ENCODE assay signal across 1 cellular context in the genomic region with DNA sequence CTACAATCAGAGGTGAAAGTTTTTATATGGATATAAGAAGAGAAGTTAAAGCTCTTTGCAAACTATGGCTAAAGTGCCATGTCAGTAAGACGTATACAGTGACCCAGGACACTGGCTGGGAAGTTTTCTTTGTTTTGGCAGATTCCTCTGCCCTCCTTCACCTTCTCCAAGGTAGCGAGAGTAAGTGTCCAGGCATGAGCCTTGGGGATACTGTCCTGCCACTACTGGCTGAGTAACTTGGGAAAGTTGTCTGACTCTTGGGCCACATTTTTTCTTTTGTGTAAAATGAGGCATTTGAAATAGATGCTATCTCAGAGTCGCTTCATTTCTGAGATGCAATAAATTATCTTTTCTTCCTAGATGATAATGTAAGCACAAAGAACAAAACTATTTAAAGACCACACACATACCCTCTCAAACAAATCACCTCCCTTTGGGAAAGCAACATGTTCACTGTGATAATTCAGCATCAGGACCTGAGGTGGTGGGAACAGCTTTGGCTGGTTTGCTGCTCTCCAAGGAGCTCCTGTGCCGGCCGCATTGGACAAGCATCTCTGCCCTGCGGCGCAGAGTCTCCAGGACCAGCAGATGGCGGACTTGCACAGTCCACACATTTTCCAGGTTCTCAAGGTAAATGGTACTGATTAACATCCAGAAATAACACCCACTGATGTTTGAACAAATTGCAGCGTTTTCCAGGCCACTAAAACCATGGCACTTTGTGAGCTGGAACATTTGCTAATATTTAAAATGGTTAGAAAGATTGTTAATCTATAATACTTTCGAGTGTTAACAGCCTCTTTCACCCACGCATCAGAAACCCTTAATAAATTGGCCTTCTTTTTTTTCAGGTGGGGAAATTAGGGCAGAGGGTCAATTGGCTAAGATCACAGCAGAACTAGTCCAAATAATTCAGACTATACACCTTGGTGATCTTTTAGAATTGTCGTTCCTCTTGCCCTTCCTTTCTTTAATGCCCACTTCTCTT.
A peak's percentile ranks its signal among the peaks of the same experiment; 100 is the strongest.
TF ChIP-seq lines count a peak whose summit lies in the region.

No MANE protein-coding gene starts in this region.

TF ChIP-seq in HepG2, 621 proteins besides CTCF, POLR2A, EP300 and RAD21 (continued from another document and continues in another):
- TF ChIP-seq, protein P1, sequence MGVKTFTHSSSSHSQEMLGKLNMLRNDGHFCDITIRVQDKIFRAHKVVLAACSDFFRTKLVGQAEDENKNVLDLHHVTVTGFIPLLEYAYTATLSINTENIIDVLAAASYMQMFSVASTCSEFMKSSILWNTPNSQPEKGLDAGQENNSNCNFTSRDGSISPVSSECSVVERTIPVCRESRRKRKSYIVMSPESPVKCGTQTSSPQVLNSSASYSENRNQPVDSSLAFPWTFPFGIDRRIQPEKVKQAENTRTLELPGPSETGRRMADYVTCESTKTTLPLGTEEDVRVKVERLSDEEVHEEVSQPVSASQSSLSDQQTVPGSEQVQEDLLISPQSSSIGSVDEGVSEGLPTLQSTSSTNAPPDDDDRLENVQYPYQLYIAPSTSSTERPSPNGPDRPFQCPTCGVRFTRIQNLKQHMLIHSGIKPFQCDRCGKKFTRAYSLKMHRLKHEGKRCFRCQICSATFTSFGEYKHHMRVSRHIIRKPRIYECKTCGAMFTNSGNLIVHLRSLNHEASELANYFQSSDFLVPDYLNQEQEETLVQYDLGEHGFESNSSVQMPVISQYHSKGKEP (CRISPR knock-in tag; IDR thresholded peaks at IDR 0.05), result no peak
- TF ChIP-seq HES4 (CRISPR knock-in tag; IDR thresholded peaks at IDR 0.05; ENCODE audit: borderline replicate concordance) (no peak), HNRNPUL1 (IDR thresholded peaks at IDR 0.05; ENCODE audit: low read depth, low read length) (no peak), RBAK (CRISPR knock-in tag; IDR thresholded peaks at IDR 0.05) (no peak), SUZ12 (IDR thresholded peaks at IDR 0.05; ENCODE audit: low read depth, low read length) (no peak), ZNF207 (IDR thresholded peaks at IDR 0.05; ENCODE audit: borderline replicate concordance) (no peak), ZKSCAN1 (IDR thresholded peaks at IDR 0.05; ENCODE audit: low read length) (0 out of 2 replicates have a peak, but pooled peaks have one; percentile 24), ZNF484 (CRISPR knock-in tag; IDR thresholded peaks at IDR 0.05; ENCODE audit: borderline replicate concordance, low read depth) (no peak), MTA3 (CRISPR knock-in tag; IDR thresholded peaks at IDR 0.05) (no peak), NCOA1 (CRISPR knock-in tag; IDR thresholded peaks at IDR 0.05) (no peak), ZNF577 (CRISPR knock-in tag; IDR thresholded peaks at IDR 0.05; ENCODE audit: borderline replicate concordance, low read depth) (no peak), ERF (CRISPR knock-in tag; IDR thresholded peaks at IDR 0.05) (peak; percentile 70; the same call in 1 of the 2 replicates), ATF7 (IDR thresholded peaks at IDR 0.05) (no peak), ATF7 (CRISPR knock-in tag; IDR thresholded peaks at IDR 0.05) (no peak), ARNT2 (CRISPR knock-in tag; IDR thresholded peaks at IDR 0.05; ENCODE audit: low read depth) (peak; percentile 56; the same call in 1 of the 2 replicates), BORCS8-MEF2B (CRISPR knock-in tag; IDR thresholded peaks at IDR 0.05) (no peak), BCL6 (CRISPR knock-in tag; IDR thresholded peaks at IDR 0.05) (peak; percentile 39; the same call in 1 of the 2 replicates), ZNF772 (CRISPR knock-in tag; IDR thresholded peaks at IDR 0.05) (no peak), ZNF605 (CRISPR knock-in tag; IDR thresholded peaks at IDR 0.05) (no peak), ZNF790 (CRISPR knock-in tag; IDR thresholded peaks at IDR 0.05; ENCODE audit: borderline replicate concordance) (no peak), GATAD1 (CRISPR knock-in tag; IDR thresholded peaks at IDR 0.05) (peak; percentile 58; the same call in 1 of the 2 replicates), ZBTB21 (CRISPR knock-in tag; IDR thresholded peaks at IDR 0.05) (peak; percentile 50; the same call in 1 of the 2 replicates), CENPT (CRISPR knock-in tag; IDR thresholded peaks at IDR 0.05; ENCODE audit: low read depth) (no peak), JARID2 (CRISPR knock-in tag; IDR thresholded peaks at IDR 0.05; ENCODE audit: insufficient replicate concordance) (peak; percentile 78), ZFP1 (CRISPR knock-in tag; IDR thresholded peaks at IDR 0.05) (no peak), MED8 (CRISPR knock-in tag; IDR thresholded peaks at IDR 0.05; ENCODE audit: insufficient replicate concordance) (peak; percentile 17), DPF2 (CRISPR knock-in tag; IDR thresholded peaks at IDR 0.05; ENCODE audit: borderline replicate concordance, low read depth) (no peak), ZNF556 (CRISPR knock-in tag; IDR thresholded peaks at IDR 0.05; ENCODE audit: borderline replicate concordance) (no peak; the same call in 1 of the 2 replicates), ZFP62 (CRISPR knock-in tag; IDR thresholded peaks at IDR 0.05) (no peak), IKZF4 (CRISPR knock-in tag; IDR thresholded peaks at IDR 0.05; ENCODE audit: borderline replicate concordance, low read depth, not compliant biosample characterization) (no peak), ZSCAN12 (CRISPR knock-in tag; IDR thresholded peaks at IDR 0.05) (no peak), MED13 (CRISPR knock-in tag; IDR thresholded peaks at IDR 0.05) (no peak), NFIC (IDR thresholded peaks at IDR 0.05; ENCODE audit: low read length) (no peak)
- TF ChIP-seq, protein P2, sequence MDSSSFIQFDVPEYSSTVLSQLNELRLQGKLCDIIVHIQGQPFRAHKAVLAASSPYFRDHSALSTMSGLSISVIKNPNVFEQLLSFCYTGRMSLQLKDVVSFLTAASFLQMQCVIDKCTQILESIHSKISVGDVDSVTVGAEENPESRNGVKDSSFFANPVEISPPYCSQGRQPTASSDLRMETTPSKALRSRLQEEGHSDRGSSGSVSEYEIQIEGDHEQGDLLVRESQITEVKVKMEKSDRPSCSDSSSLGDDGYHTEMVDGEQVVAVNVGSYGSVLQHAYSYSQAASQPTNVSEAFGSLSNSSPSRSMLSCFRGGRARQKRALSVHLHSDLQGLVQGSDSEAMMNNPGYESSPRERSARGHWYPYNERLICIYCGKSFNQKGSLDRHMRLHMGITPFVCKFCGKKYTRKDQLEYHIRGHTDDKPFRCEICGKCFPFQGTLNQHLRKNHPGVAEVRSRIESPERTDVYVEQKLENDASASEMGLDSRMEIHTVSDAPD (CRISPR knock-in tag; IDR thresholded peaks at IDR 0.05), result no peak
- TF ChIP-seq, protein P3, sequence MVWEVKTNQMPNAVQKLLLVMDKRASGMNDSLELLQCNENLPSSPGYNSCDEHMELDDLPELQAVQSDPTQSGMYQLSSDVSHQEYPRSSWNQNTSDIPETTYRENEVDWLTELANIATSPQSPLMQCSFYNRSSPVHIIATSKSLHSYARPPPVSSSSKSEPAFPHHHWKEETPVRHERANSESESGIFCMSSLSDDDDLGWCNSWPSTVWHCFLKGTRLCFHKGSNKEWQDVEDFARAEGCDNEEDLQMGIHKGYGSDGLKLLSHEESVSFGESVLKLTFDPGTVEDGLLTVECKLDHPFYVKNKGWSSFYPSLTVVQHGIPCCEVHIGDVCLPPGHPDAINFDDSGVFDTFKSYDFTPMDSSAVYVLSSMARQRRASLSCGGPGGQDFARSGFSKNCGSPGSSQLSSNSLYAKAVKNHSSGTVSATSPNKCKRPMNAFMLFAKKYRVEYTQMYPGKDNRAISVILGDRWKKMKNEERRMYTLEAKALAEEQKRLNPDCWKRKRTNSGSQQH (CRISPR knock-in tag; IDR thresholded peaks at IDR 0.05; ENCODE audit: low read depth), result no peak
- TF ChIP-seq, protein P4, sequence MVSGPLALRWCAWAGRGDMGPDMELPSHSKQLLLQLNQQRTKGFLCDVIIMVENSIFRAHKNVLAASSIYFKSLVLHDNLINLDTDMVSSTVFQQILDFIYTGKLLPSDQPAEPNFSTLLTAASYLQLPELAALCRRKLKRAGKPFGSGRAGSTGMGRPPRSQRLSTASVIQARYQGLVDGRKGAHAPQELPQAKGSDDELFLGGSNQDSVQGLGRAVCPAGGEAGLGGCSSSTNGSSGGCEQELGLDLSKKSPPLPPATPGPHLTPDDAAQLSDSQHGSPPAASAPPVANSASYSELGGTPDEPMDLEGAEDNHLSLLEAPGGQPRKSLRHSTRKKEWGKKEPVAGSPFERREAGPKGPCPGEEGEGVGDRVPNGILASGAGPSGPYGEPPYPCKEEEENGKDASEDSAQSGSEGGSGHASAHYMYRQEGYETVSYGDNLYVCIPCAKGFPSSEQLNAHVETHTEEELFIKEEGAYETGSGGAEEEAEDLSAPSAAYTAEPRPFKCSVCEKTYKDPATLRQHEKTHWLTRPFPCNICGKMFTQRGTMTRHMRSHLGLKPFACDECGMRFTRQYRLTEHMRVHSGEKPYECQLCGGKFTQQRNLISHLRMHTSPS (CRISPR knock-in tag; IDR thresholded peaks at IDR 0.05; ENCODE audit: low read depth), result no peak
- TF ChIP-seq, protein P5, sequence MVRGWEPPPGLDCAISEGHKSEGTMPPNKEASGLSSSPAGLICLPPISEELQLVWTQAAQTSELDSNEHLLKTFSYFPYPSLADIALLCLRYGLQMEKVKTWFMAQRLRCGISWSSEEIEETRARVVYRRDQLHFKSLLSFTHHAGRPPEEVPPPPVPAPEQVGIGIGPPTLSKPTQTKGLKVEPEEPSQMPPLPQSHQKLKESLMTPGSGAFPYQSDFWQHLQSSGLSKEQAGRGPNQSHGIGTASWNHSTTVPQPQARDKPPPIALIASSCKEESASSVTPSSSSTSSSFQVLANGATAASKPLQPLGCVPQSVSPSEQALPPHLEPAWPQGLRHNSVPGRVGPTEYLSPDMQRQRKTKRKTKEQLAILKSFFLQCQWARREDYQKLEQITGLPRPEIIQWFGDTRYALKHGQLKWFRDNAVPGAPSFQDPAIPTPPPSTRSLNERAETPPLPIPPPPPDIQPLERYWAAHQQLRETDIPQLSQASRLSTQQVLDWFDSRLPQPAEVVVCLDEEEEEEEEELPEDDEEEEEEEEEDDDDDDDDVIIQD (CRISPR knock-in tag; IDR thresholded peaks at IDR 0.05; ENCODE audit: low read depth), result 0 out of 2 replicates have a peak, but pooled peaks have one; percentile 40
- TF ChIP-seq, protein P6, sequence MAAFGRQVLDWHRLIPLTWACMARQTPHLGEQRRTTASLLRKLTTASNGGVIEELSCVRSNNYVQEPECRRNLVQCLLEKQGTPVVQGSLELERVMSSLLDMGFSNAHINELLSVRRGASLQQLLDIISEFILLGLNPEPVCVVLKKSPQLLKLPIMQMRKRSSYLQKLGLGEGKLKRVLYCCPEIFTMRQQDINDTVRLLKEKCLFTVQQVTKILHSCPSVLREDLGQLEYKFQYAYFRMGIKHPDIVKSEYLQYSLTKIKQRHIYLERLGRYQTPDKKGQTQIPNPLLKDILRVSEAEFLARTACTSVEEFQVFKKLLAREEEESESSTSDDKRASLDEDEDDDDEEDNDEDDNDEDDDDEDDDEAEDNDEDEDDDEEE (CRISPR knock-in tag; IDR thresholded peaks at IDR 0.05), result no peak
- TF ChIP-seq, protein P7, sequence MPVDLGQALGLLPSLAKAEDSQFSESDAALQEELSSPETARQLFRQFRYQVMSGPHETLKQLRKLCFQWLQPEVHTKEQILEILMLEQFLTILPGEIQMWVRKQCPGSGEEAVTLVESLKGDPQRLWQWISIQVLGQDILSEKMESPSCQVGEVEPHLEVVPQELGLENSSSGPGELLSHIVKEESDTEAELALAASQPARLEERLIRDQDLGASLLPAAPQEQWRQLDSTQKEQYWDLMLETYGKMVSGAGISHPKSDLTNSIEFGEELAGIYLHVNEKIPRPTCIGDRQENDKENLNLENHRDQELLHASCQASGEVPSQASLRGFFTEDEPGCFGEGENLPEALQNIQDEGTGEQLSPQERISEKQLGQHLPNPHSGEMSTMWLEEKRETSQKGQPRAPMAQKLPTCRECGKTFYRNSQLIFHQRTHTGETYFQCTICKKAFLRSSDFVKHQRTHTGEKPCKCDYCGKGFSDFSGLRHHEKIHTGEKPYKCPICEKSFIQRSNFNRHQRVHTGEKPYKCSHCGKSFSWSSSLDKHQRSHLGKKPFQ (CRISPR knock-in tag; IDR thresholded peaks at IDR 0.05; ENCODE audit: insufficient replicate concordance), result no peak
- TF ChIP-seq, protein P8, sequence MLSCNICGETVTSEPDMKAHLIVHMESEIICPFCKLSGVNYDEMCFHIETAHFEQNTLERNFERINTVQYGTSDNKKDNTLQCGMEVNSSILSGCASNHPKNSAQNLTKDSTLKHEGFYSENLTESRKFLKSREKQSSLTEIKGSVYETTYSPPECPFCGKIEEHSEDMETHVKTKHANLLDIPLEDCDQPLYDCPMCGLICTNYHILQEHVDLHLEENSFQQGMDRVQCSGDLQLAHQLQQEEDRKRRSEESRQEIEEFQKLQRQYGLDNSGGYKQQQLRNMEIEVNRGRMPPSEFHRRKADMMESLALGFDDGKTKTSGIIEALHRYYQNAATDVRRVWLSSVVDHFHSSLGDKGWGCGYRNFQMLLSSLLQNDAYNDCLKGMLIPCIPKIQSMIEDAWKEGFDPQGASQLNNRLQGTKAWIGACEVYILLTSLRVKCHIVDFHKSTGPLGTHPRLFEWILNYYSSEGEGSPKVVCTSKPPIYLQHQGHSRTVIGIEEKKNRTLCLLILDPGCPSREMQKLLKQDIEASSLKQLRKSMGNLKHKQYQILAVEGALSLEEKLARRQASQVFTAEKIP (CRISPR knock-in tag; IDR thresholded peaks at IDR 0.05; ENCODE audit: borderline replicate concordance), result no peak
- TF ChIP-seq, protein P9, sequence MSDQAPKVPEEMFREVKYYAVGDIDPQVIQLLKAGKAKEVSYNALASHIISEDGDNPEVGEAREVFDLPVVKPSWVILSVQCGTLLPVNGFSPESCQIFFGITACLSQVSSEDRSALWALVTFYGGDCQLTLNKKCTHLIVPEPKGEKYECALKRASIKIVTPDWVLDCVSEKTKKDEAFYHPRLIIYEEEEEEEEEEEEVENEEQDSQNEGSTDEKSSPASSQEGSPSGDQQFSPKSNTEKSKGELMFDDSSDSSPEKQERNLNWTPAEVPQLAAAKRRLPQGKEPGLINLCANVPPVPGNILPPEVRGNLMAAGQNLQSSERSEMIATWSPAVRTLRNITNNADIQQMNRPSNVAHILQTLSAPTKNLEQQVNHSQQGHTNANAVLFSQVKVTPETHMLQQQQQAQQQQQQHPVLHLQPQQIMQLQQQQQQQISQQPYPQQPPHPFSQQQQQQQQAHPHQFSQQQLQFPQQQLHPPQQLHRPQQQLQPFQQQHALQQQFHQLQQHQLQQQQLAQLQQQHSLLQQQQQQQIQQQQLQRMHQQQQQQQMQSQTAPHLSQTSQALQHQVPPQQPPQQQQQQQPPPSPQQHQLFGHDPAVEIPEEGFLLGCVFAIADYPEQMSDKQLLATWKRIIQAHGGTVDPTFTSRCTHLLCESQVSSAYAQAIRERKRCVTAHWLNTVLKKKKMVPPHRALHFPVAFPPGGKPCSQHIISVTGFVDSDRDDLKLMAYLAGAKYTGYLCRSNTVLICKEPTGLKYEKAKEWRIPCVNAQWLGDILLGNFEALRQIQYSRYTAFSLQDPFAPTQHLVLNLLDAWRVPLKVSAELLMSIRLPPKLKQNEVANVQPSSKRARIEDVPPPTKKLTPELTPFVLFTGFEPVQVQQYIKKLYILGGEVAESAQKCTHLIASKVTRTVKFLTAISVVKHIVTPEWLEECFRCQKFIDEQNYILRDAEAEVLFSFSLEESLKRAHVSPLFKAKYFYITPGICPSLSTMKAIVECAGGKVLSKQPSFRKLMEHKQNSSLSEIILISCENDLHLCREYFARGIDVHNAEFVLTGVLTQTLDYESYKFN (CRISPR knock-in tag; conservative IDR thresholded peaks at IDR 0.05), result no peak
